12 cellular contexts compared by ENCODE assay signal in the genomic region with DNA sequence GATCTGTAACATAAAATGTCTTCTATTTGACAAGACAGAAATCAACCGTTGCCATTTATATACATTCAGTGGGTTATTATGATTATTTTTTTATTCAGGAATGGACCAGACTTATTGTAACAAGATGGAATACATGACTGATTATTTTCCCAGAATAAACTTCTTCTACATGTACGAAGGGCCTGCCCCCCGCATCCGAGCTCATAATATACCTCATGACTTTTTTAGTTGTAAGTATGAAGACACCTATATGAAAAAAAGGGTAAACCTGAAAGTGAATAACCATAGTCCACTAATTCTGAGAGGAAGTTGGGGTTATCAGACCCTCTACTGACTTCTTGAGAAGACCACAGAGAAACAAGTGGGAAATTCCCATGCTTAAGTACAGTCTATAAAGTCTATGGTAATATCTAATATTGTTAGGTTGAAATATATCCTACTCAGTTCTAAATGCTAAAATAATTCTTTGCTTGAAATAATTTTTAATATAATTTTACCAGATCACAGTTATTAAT. TPM values are rescaled to one million over a fixed set of nuclear protein-coding genes. Genes with fewer than 3 reads are reported as not detected.
DNase-seq lines count a peak whose midpoint lies in the region; ATAC-seq and TF ChIP-seq lines count a peak whose summit lies in the region.
"Had no signal": no experiment of that assay in that cellular context is flagged by ENCODE, and none has a peak within 500 bp of the region (broad histone marks: within the 10 kb centered on the region; RNA-seq: fewer than 3 reads in every experiment).

No MANE protein-coding gene starts in this region.

- in situ Hi-C loops in GM13976 (cut with MboI; ENCODE audit: low sequenced_read_pairs, unreplicated experiment): no loop called here

- no peak for TF ChIP-seq CTCF in GM13976 (IDR thresholded peaks at IDR 0.05; ENCODE audit: borderline replicate concordance, control extremely low read depth, extremely low read depth, insufficient read depth, missing control alignments)

- peak; percentile 69 for ATAC-seq in GM19351 (IDR thresholded peaks at IDR 0.05; ENCODE audit: unreplicated experiment)
- peak; percentile 62 for ATAC-seq in HG02840 (IDR thresholded peaks at IDR 0.05; ENCODE audit: low FRiP score, unreplicated experiment)
- peak; percentile 47 for ATAC-seq in HG03575 (IDR thresholded peaks at IDR 0.05; ENCODE audit: extremely low read depth, insufficient number of reproducible peaks, low FRiP score, unreplicated experiment)
- no peak for ATAC-seq in left lobe of liver

- DNase-seq in GM13976 (ENCODE audit: low spot score) (peak; percentile 32), medulla oblongata (ENCODE audit: extremely low spot score) (no peak), SW 1271 (lab: John Stamatoyannopoulos, UW) (no peak), left lobe of liver (ENCODE audit: low spot score) (no peak), kidney tubule cell (ENCODE audit: low spot score) (no peak)
- DNase-seq: activated CD4-positive, alpha-beta T cell treated with anti-CD3 and anti-CD28 coated beads, Interleukin-2, amount 10 ng/mL, durations not matched to agents 7 days and 5 days; NCI-H2081 treated with DMSO at 0.1 percent for 48 hours had no signal

RNA-seq across cellular contexts. Expression of gene OR2A4, which starts 15.9 kb away (rescaled TPM):
- not detected for total RNA-seq in left lobe of liver
- total RNA-seq: activated CD4-positive, alpha-beta T cell treated with anti-CD3 and anti-CD28 coated beads, Interleukin-2, amount 10 ng/mL, durations not matched to agents 7 days and 5 days; RPMI7951; thoracic aorta had no signal

RNA-seq across cellular contexts. Expression of gene CTAGE9, which starts 25.5 kb away (rescaled TPM):
- total RNA-seq in left lobe of liver: not detected
- total RNA-seq: activated CD4-positive, alpha-beta T cell treated with anti-CD3 and anti-CD28 coated beads, Interleukin-2, amount 10 ng/mL, durations not matched to agents 7 days and 5 days; RPMI7951; thoracic aorta had no signal

RNA-seq across cellular contexts. Expression of gene ENPP3, which starts 48.2 kb away (rescaled TPM):
- total RNA-seq in left lobe of liver: 1.9 TPM

RNA-seq across cellular contexts. Expression of gene MED23, which starts 57.3 kb away (rescaled TPM):
- 9.4 TPM for total RNA-seq in left lobe of liver
